In the genomic region with DNA sequence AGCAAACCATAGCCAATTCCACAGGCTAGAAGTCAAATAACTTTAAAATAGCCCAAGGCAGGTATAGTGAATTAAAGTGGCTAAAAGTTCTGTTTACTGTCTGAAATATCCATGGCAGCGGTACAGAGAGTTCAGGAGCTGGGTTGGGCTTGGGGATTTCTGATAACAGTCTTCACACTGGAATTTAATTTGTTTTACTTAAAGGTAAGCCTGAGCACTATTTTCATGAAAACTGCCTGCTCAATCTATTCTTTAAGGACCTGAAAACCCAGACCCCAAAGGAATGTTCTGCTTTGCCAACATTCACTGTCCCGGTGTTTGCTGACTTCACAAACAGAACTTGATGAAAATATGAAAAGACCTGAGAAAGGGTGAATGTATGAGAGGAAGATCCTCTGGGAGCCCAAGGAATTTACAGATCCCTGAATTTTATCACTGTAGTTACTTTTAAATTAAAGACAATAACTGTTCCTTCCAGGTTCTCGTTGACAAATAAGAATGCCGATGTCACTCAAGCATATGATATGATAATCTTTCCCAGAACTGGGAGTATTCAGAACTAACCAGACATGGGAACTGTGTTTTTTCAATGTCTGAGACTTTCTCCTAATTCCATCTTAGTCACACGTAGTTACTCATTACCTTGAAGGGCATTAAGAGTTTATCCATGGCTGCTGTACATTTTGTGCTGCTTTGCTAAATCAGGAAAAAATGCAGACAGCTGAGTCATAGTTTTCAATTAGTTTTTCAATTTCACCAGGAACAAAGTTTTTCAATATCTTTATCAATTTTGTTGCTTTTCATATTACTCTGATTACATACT, we compare ENCODE assay signal across 1 cellular context.
TF ChIP-seq lines count a peak whose summit lies in the region.

No MANE protein-coding gene starts in this region.

TF ChIP-seq in HepG2, 621 proteins besides CTCF, POLR2A, EP300 and RAD21:
- TF ChIP-seq, protein P1, sequence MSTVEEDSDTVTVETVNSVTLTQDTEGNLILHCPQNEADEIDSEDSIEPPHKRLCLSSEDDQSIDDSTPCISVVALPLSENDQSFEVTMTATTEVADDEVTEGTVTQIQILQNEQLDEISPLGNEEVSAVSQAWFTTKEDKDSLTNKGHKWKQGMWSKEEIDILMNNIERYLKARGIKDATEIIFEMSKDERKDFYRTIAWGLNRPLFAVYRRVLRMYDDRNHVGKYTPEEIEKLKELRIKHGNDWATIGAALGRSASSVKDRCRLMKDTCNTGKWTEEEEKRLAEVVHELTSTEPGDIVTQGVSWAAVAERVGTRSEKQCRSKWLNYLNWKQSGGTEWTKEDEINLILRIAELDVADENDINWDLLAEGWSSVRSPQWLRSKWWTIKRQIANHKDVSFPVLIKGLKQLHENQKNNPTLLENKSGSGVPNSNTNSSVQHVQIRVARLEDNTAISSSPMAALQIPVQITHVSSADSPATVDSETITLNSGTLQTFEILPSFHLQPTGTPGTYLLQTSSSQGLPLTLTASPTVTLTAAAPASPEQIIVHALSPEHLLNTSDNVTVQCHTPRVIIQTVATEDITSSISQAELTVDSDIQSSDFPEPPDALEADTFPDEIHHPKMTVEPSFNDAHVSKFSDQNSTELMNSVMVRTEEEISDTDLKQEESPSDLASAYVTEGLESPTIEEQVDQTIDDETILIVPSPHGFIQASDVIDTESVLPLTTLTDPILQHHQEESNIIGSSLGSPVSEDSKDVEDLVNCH (CRISPR knock-in tag; IDR thresholded peaks at IDR 0.05) = no peak
- peak; percentile 33; the same call in 1 of the 2 replicates for TF ChIP-seq MAFF (IDR thresholded peaks at IDR 0.05; ENCODE audit: low read depth, low read length)
